In genomic region chr3:156978471-156978961, GRCh38 we compare ENCODE assay signal across 8 cellular contexts.
DNase-seq lines count a peak whose midpoint lies in the region; ATAC-seq and TF ChIP-seq lines count a peak whose summit lies in the region.

No MANE protein-coding gene starts in this region.

- no peak for TF ChIP-seq POLR2A in sigmoid colon (IDR thresholded peaks at IDR 0.05)
- no peak for TF ChIP-seq POLR2A in gastrocnemius medialis (IDR thresholded peaks at IDR 0.05)

- no peak for TF ChIP-seq EP300 in sigmoid colon (IDR thresholded peaks at IDR 0.05)

- peak overlapping the region; percentile 92 for H3K27ac ChIP-seq in DOHH2 (ENCODE audit: low read depth, low read length)
- no peak overlapping the region for H3K27ac ChIP-seq in fibroblast of lung (ENCODE audit: insufficient read depth, low read length)
- H3K27ac ChIP-seq in sigmoid colon: no peak overlapping the region
- no peak overlapping the region for H3K27ac ChIP-seq in gastrocnemius medialis

- H3K36me3 ChIP-seq in DOHH2 (ENCODE audit: control insufficient read depth, low read length) (peaks cover 7% of the 10 kb centered on the region; the same call in 1 of the 2 replicates), fibroblast of lung (ENCODE audit: control insufficient read depth, insufficient read depth, low read length) (no peaks in the 10 kb centered on the region), sigmoid colon (no peaks in the 10 kb centered on the region), gastrocnemius medialis (no peaks in the 10 kb centered on the region)

- H3K9me3 ChIP-seq in DOHH2 (ENCODE audit: control insufficient read depth, insufficient read depth, low read length) (peaks cover 6% of the 10 kb centered on the region; the same call in 1 of the 2 replicates), fibroblast of lung (ENCODE audit: control insufficient read depth, insufficient read depth, low read depth, low read length) (no peaks in the 10 kb centered on the region), sigmoid colon (no peaks in the 10 kb centered on the region), gastrocnemius medialis (no peaks in the 10 kb centered on the region)

- H3K79me2 ChIP-seq in DOHH2 (ENCODE audit: control insufficient read depth, low read length) (no peaks in the 10 kb centered on the region), fibroblast of lung (ENCODE audit: control insufficient read depth, insufficient read depth, low read length) (no peaks in the 10 kb centered on the region)

- H3K9ac ChIP-seq in fibroblast of lung (ENCODE audit: insufficient read depth, low read length): no peak overlapping the region

- H3K4me2 ChIP-seq in DOHH2 (ENCODE audit: low read length) (peak overlapping the region; percentile 81), fibroblast of lung (ENCODE audit: extremely low read depth, insufficient read depth, low read length) (no peak overlapping the region)

- WGBS in sigmoid colon, 2 donors: 44 to 77% methylated on average over 2 of the region's 2 CpGs

- H3F3A ChIP-seq in DOHH2 (ENCODE audit: control insufficient read depth, insufficient read depth): peaks cover 13% of the 10 kb centered on the region; the same call in 1 of the 2 replicates

- in situ Hi-C loops in gastrocnemius medialis (cut with MboI; ENCODE audit: low sequenced_read_pairs in 4 of 4): no loop called here

- ATAC-seq in GM21381 (IDR thresholded peaks at IDR 0.05; ENCODE audit: unreplicated experiment): peak; percentile 91
- ATAC-seq in HG03521 (IDR thresholded peaks at IDR 0.05; ENCODE audit: unreplicated experiment): peak; percentile 89
- ATAC-seq in gastrocnemius medialis: no peak

- peak overlapping the region; percentile 25 for H2AFZ ChIP-seq in fibroblast of lung (ENCODE audit: low read length)

- intact Hi-C loops in sigmoid colon (cut with DNase I): no loop called here
- intact Hi-C loops in gastrocnemius medialis (cut with DNase I; ENCODE audit: low total_unique reads): no loop called here

- H3K4me3 ChIP-seq in DOHH2 (ENCODE audit: low read length): peak overlapping the region; percentile 59
- no peak overlapping the region for H3K4me3 ChIP-seq in fibroblast of lung (replicated peaks in 1 of 4; ENCODE audit: control extremely low read depth in 1 of 4, insufficient read depth in 1 of 4, low read depth in 3 of 4, low read length in 4 of 4)
- no peak overlapping the region for H3K4me3 ChIP-seq in sigmoid colon
- no peak overlapping the region for H3K4me3 ChIP-seq in gastrocnemius medialis

- H3K27me3 ChIP-seq in DOHH2 (ENCODE audit: control insufficient read depth, low read length): no peaks in the 10 kb centered on the region
- no peaks in the 10 kb centered on the region for H3K27me3 ChIP-seq in fibroblast of lung (ENCODE audit: control insufficient read depth, insufficient read depth, low read length)
- H3K27me3 ChIP-seq in sigmoid colon: no peaks in the 10 kb centered on the region
- no peaks in the 10 kb centered on the region for H3K27me3 ChIP-seq in gastrocnemius medialis

- H3K4me1 ChIP-seq in DOHH2 (ENCODE audit: control insufficient read depth, low read length) (peaks cover 48% of the 10 kb centered on the region), fibroblast of lung (ENCODE audit: control insufficient read depth, extremely low read depth, insufficient read depth, low read length) (no peaks in the 10 kb centered on the region), sigmoid colon (no peaks in the 10 kb centered on the region), gastrocnemius medialis (no peaks in the 10 kb centered on the region)

- DNase-seq in fibroblast of lung (ENCODE audit: low read depth in 2 of 2): peak in 1 of 2 donors; percentile 27
- DNase-seq in NCI-H1417 treated with DMSO at 0.1 percent for 48 hours (lab: John Stamatoyannopoulos, UW): no peak
- DNase-seq in sigmoid colon: no peak
- no peak for DNase-seq in gastrocnemius medialis
- DNase-seq in NCI-H1417 (lab: John Stamatoyannopoulos, UW): no peak

- no peaks in the 10 kb centered on the region for H4K20me1 ChIP-seq in DOHH2 (ENCODE audit: control insufficient read depth, insufficient read depth, low read depth, low read length)
- no peaks in the 10 kb centered on the region for H4K20me1 ChIP-seq in fibroblast of lung (ENCODE audit: control insufficient read depth, extremely low read depth, insufficient read depth, low read length)

- TF ChIP-seq CTCF in DOHH2 (IDR thresholded peaks at IDR 0.05; ENCODE audit: low read depth, low read length, poor library complexity, severe bottlenecking): no peak
- TF ChIP-seq CTCF in fibroblast of lung (conservative IDR thresholded peaks at IDR 0.05 in 1 of 2, IDR thresholded peaks at IDR 0.05 in 1 of 2; ENCODE audit: low read depth in 1 of 2, low read length in 2 of 2): no peak
- TF ChIP-seq CTCF in sigmoid colon (IDR thresholded peaks at IDR 0.05): no peak
- TF ChIP-seq CTCF in gastrocnemius medialis (IDR thresholded peaks at IDR 0.05 in 4 of 5, conservative IDR thresholded peaks at IDR 0.05 in 1 of 5): no peak

- H3K9me2 ChIP-seq in DOHH2 (replicated peaks; ENCODE audit: control insufficient read depth, low read length): no peaks in the 10 kb centered on the region

Comparison
In these comparisons a context has a peak if more than half of its experiments do, and no peak if none do; other contexts are left out.
1. ATAC-seq: peak in GM21381 (single experiment) and HG03521 (single experiment); none in gastrocnemius medialis (0 of 2).